In genomic region chr20:55058938-55059337, GRCh38 we compare ENCODE assay signal across 24 cellular contexts.
"Had no signal": no experiment of that assay in that cellular context is flagged by ENCODE, and none has a peak within 500 bp of the region (broad histone marks: within the 10 kb centered on the region; RNA-seq: fewer than 3 reads in every experiment).

No MANE protein-coding gene starts in this region.

- H3K4me2 ChIP-seq: hepatocyte had no signal

- H3K27me3 ChIP-seq: dorsolateral prefrontal cortex, esophagus muscularis mucosa, foreskin keratinocyte, gastroesophageal sphincter, heart left ventricle, hepatocyte, left lung had no signal

- FAIRE-seq: colon, endothelial cell of umbilical vein, frontal cortex, kidney had no signal

- DNase-seq: dermis blood vessel endothelial cell; dorsolateral prefrontal cortex; effector CD4-positive, alpha-beta T cell; effector memory CD4-positive, alpha-beta T cell; foreskin keratinocyte; heart left ventricle; hypothalamus; immature natural killer cell; islet precursor cell; kidney; kidney glomerular epithelial cell; left lung; left ventricle myocardium superior; lower lobe of right lung; mesenchymal stem cell; mucosa of descending colon; naive B cell had no signal

- H3K79me2 ChIP-seq: hepatocyte had no signal

- H3K27ac ChIP-seq: coronary artery, dorsolateral prefrontal cortex, esophagus muscularis mucosa, foreskin keratinocyte, gastroesophageal sphincter, heart left ventricle, hepatocyte, left lung, lower lobe of right lung had no signal

- H2AFZ ChIP-seq: hepatocyte had no signal

- H3K36me3 ChIP-seq: esophagus muscularis mucosa, gastroesophageal sphincter, heart left ventricle, left lung, lower lobe of right lung had no signal

- ATAC-seq: foreskin keratinocyte, gastroesophageal sphincter, heart left ventricle, left lung, left ventricle myocardium superior, lower lobe of right lung, mucosa of descending colon had no signal

- H3K4me1 ChIP-seq: esophagus muscularis mucosa, gastroesophageal sphincter, heart left ventricle, left lung, lower lobe of right lung had no signal

- H3K4me3 ChIP-seq: coronary artery, dorsolateral prefrontal cortex, esophagus muscularis mucosa, gastroesophageal sphincter, heart left ventricle, hepatocyte, left lung, lower lobe of right lung, mucosa of descending colon had no signal

- H3K9me3 ChIP-seq: lower lobe of right lung had no signal
